10 cellular contexts compared by ENCODE assay signal in the genomic region with DNA sequence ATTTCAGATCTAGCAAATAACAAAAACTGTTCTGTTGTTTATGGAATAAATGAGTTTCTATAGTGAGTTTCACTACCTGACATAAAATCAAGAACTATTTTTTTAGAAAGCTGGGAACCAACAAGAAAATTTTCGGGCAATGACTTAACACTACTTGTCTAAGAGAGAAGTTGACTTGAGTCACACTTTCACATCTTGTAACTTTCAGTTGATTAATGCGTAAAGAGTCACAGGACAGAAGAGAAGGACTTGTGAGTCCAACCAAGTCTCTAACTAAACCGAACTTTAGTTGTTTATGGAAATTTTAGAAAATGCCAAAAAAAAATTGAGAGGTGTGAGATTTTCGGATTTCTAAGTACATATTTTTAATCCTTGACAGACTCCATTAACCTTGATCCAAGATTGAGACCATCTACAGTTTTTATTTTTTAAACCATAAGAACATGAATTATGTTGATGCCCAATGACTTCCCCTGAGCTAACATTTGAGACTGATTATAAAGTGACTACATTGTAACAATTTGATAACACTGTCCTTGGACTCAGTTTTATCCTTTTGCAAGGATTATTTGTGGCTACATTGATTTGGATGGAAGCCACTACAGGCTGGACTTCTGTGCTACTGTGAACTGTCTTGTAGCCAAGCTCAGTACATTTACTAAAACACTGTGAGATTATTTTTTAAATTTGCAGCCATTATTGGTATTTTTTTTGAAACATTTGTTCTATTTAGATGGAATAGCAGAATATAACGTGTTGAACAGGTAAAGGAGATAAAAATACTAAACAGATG.
A peak's percentile ranks its signal among the peaks of the same experiment; 100 is the strongest.
DNase-seq lines count a peak whose midpoint lies in the region; ATAC-seq and TF ChIP-seq lines count a peak whose summit lies in the region.
"Had no signal": no experiment of that assay in that cellular context is flagged by ENCODE, and none has a peak within 500 bp of the region (broad histone marks: within the 10 kb centered on the region; RNA-seq: fewer than 3 reads in every experiment).

No MANE protein-coding gene starts in this region.

- H3K27me3 ChIP-seq in adrenal gland: no peaks in the 10 kb centered on the region
- H3K27me3 ChIP-seq: cardiac muscle cell had no signal

- peaks cover 33 to 47% of the 10 kb centered on the region in 2 donors for H3K4me1 ChIP-seq in adrenal gland (replicated peaks in 1 of 2)

- ATAC-seq in GM19468 (IDR thresholded peaks at IDR 0.05; ENCODE audit: extremely low read depth, unreplicated experiment) (peak; percentile 55), HG03378 (IDR thresholded peaks at IDR 0.05; ENCODE audit: unreplicated experiment) (peak; percentile 65)
- ATAC-seq: PC-3 had no signal

- DNase-seq in GM10266 (ENCODE audit: extremely low spot score) (peak; percentile 19), adrenal gland (peak in 4 of 7 donors; percentile 28 to 55 (median 38)), NCI-H2081 treated with DMSO at 0.1 percent for 48 hours (lab: John Stamatoyannopoulos, UW) (no peak), NCI-H2029 treated with DMSO at 0.1 percent for 48 hours (lab: John Stamatoyannopoulos, UW) (no peak), A172 (ENCODE audit: low spot score) (no peak), LoVo (ENCODE audit: low spot score) (no peak)
- DNase-seq: PC-3 had no signal

- no peak for TF ChIP-seq POLR2A in adrenal gland (IDR thresholded peaks at IDR 0.05)

- peak overlapping the region in 4 of 5 donors; percentile 27 to 77 (median 48) for H3K27ac ChIP-seq in adrenal gland
- H3K27ac ChIP-seq: cardiac muscle cell had no signal

- 43 to 51% (median 47%) methylated on average over 5 of the region's 5 CpGs for WGBS in adrenal gland, 4 donors

- TF ChIP-seq CTCF in GM10266 (IDR thresholded peaks at IDR 0.05; ENCODE audit: control insufficient read depth, insufficient read depth, low read depth, missing control alignments): no peak
- no peak for TF ChIP-seq CTCF in adrenal gland (IDR thresholded peaks at IDR 0.05)

- H3K4me3 ChIP-seq in adrenal gland: peak overlapping the region in 1 of 4 donors; percentile 11
- H3K4me3 ChIP-seq: cardiac muscle cell had no signal

- no peaks in the 10 kb centered on the region for H3K36me3 ChIP-seq in adrenal gland (replicated peaks in 1 of 2)
- H3K36me3 ChIP-seq: cardiac muscle cell had no signal

- H3K9me3 ChIP-seq in adrenal gland (replicated peaks in 1 of 3): no peaks in the 10 kb centered on the region

- intact Hi-C loops in adrenal gland (cut with DNase I): no loop called here

Comparison
In these comparisons a context has a peak if more than half of its experiments do, and no peak if none do; other contexts are left out.
1. DNase-seq: peak in GM10266 (single experiment) and adrenal gland (4 of 7); none in NCI-H2081 treated with DMSO at 0.1 percent for 48 hours (single experiment), NCI-H2029 treated with DMSO at 0.1 percent for 48 hours (single experiment), A172 (single experiment) and LoVo (single experiment).